Comparison of ENCODE assay signal across 19 cellular contexts in genomic region chr12:70741266-70741665, GRCh38.
"Had no signal": no experiment of that assay in that cellular context is flagged by ENCODE, and none has a peak within 500 bp of the region (broad histone marks: within the 10 kb centered on the region; RNA-seq: fewer than 3 reads in every experiment).

No MANE protein-coding gene starts in this region.

- FAIRE-seq: endometrium, frontal cortex, islet of Langerhans had no signal

- DNase-seq: effector memory CD4-positive, alpha-beta T cell; heart left ventricle; hypothalamus; left ventricle myocardium inferior; lower lobe of right lung; naive B cell; posterior cingulate gyrus; right cardiac atrium; stimulated activated CD4-positive, alpha-beta T cell treated with anti-CD3 and anti-CD28 coated beads, Interleukin-2, amount 100 ng/mL, for 48 hours; stimulated activated naive CD8-positive, alpha-beta T cell treated with anti-CD3 and anti-CD28 coated beads, Interleukin-15, Interleukin-2, amounts not matched to agents 100 U/mL and 50 U/mL, for 24 hours; thyroid gland; upper lobe of right lung had no signal

- H3K36me3 ChIP-seq: heart left ventricle, left ventricle myocardium inferior, lower lobe of right lung, neutrophil, suprapubic skin, thyroid gland, upper lobe of right lung, vagina had no signal

- H3K27me3 ChIP-seq: neutrophil, thyroid gland, upper lobe of right lung, vagina had no signal

- H3K4me2 ChIP-seq: smooth muscle cell had no signal

- H3K9me3 ChIP-seq: heart left ventricle, left ventricle myocardium inferior, lower lobe of right lung, neutrophil, suprapubic skin, thyroid gland, upper lobe of right lung, vagina had no signal

- H3K4me1 ChIP-seq: heart left ventricle, left ventricle myocardium inferior, lower lobe of right lung, suprapubic skin, thyroid gland, upper lobe of right lung, vagina had no signal

- H3K27ac ChIP-seq: heart left ventricle, left ventricle myocardium inferior, lower lobe of right lung, neutrophil, suprapubic skin, thyroid gland, upper lobe of right lung, vagina had no signal

- H3K4me3 ChIP-seq: heart left ventricle, left ventricle myocardium inferior, lower lobe of right lung, smooth muscle cell, suprapubic skin, thyroid gland, upper lobe of right lung, vagina had no signal
